ENCODE assay signal across 1 cellular context in the genomic region with DNA sequence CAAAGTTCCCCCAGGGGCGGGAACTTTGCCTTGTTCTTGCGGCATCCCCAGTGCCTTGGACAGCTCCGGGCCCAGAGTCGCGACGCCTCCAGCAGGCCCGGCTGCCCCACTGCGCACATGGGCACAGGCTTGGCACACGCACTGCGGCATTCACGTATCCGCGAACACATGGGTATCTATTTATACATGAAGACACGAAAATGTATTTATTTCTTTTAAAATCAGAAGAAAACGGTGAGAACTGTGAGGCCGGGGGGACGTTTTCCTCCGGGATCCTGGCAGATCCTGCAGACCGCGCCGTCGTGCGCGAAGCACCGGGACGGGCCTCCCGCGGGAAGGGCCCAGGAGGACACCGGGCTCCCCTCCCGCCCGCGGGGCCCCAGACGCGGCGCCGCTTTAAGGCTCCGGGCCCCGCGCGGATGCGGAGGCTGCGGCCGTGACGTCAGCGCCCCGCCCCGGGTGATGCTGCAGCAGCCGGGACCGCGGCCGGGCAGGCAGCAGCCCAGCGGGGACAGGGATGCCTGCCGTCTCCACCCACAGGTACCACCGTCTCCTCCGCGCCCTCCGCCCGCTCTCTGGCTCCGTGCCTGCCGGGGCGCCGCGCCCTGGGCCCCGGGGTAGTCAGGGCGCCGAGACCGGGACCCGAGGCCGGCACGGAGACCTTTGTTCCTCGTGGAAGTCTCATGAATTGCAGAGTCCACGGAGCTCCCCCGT.
A peak's percentile ranks its signal among the peaks of the same experiment; 100 is the strongest.
TF ChIP-seq lines count a peak whose summit lies in the region.

A gene (plus strand): TSS at position 468 of the 714 bp plus-strand sequence. CDS start 6,216 bp downstream, outside the sequence.

TF ChIP-seq in WTC11, 78 proteins besides CTCF, POLR2A, EP300 and RAD21 (continued from another document):
- TF ChIP-seq, protein P1, sequence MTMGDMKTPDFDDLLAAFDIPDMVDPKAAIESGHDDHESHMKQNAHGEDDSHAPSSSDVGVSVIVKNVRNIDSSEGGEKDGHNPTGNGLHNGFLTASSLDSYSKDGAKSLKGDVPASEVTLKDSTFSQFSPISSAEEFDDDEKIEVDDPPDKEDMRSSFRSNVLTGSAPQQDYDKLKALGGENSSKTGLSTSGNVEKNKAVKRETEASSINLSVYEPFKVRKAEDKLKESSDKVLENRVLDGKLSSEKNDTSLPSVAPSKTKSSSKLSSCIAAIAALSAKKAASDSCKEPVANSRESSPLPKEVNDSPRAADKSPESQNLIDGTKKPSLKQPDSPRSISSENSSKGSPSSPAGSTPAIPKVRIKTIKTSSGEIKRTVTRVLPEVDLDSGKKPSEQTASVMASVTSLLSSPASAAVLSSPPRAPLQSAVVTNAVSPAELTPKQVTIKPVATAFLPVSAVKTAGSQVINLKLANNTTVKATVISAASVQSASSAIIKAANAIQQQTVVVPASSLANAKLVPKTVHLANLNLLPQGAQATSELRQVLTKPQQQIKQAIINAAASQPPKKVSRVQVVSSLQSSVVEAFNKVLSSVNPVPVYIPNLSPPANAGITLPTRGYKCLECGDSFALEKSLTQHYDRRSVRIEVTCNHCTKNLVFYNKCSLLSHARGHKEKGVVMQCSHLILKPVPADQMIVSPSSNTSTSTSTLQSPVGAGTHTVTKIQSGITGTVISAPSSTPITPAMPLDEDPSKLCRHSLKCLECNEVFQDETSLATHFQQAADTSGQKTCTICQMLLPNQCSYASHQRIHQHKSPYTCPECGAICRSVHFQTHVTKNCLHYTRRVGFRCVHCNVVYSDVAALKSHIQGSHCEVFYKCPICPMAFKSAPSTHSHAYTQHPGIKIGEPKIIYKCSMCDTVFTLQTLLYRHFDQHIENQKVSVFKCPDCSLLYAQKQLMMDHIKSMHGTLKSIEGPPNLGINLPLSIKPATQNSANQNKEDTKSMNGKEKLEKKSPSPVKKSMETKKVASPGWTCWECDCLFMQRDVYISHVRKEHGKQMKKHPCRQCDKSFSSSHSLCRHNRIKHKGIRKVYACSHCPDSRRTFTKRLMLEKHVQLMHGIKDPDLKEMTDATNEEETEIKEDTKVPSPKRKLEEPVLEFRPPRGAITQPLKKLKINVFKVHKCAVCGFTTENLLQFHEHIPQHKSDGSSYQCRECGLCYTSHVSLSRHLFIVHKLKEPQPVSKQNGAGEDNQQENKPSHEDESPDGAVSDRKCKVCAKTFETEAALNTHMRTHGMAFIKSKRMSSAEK (CRISPR knock-in tag; IDR thresholded peaks at IDR 0.05; ENCODE audit: borderline replicate concordance): no peak
- TF ChIP-seq, protein P2, sequence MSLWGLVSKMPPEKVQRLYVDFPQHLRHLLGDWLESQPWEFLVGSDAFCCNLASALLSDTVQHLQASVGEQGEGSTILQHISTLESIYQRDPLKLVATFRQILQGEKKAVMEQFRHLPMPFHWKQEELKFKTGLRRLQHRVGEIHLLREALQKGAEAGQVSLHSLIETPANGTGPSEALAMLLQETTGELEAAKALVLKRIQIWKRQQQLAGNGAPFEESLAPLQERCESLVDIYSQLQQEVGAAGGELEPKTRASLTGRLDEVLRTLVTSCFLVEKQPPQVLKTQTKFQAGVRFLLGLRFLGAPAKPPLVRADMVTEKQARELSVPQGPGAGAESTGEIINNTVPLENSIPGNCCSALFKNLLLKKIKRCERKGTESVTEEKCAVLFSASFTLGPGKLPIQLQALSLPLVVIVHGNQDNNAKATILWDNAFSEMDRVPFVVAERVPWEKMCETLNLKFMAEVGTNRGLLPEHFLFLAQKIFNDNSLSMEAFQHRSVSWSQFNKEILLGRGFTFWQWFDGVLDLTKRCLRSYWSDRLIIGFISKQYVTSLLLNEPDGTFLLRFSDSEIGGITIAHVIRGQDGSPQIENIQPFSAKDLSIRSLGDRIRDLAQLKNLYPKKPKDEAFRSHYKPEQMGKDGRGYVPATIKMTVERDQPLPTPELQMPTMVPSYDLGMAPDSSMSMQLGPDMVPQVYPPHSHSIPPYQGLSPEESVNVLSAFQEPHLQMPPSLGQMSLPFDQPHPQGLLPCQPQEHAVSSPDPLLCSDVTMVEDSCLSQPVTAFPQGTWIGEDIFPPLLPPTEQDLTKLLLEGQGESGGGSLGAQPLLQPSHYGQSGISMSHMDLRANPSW (CRISPR knock-in tag; conservative IDR thresholded peaks at IDR 0.05; ENCODE audit: low read depth): no peak
- TF ChIP-seq, protein P3, sequence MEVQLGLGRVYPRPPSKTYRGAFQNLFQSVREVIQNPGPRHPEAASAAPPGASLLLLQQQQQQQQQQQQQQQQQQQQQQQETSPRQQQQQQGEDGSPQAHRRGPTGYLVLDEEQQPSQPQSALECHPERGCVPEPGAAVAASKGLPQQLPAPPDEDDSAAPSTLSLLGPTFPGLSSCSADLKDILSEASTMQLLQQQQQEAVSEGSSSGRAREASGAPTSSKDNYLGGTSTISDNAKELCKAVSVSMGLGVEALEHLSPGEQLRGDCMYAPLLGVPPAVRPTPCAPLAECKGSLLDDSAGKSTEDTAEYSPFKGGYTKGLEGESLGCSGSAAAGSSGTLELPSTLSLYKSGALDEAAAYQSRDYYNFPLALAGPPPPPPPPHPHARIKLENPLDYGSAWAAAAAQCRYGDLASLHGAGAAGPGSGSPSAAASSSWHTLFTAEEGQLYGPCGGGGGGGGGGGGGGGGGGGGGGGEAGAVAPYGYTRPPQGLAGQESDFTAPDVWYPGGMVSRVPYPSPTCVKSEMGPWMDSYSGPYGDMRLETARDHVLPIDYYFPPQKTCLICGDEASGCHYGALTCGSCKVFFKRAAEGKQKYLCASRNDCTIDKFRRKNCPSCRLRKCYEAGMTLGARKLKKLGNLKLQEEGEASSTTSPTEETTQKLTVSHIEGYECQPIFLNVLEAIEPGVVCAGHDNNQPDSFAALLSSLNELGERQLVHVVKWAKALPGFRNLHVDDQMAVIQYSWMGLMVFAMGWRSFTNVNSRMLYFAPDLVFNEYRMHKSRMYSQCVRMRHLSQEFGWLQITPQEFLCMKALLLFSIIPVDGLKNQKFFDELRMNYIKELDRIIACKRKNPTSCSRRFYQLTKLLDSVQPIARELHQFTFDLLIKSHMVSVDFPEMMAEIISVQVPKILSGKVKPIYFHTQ (CRISPR knock-in tag; IDR thresholded peaks at IDR 0.05): no peak
- TF ChIP-seq, protein P4, sequence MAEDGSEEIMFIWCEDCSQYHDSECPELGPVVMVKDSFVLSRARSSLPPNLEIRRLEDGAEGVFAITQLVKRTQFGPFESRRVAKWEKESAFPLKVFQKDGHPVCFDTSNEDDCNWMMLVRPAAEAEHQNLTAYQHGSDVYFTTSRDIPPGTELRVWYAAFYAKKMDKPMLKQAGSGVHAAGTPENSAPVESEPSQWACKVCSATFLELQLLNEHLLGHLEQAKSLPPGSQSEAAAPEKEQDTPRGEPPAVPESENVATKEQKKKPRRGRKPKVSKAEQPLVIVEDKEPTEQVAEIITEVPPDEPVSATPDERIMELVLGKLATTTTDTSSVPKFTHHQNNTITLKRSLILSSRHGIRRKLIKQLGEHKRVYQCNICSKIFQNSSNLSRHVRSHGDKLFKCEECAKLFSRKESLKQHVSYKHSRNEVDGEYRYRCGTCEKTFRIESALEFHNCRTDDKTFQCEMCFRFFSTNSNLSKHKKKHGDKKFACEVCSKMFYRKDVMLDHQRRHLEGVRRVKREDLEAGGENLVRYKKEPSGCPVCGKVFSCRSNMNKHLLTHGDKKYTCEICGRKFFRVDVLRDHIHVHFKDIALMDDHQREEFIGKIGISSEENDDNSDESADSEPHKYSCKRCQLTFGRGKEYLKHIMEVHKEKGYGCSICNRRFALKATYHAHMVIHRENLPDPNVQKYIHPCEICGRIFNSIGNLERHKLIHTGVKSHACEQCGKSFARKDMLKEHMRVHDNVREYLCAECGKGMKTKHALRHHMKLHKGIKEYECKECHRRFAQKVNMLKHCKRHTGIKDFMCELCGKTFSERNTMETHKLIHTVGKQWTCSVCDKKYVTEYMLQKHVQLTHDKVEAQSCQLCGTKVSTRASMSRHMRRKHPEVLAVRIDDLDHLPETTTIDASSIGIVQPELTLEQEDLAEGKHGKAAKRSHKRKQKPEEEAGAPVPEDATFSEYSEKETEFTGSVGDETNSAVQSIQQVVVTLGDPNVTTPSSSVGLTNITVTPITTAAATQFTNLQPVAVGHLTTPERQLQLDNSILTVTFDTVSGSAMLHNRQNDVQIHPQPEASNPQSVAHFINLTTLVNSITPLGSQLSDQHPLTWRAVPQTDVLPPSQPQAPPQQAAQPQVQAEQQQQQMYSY (CRISPR knock-in tag; IDR thresholded peaks at IDR 0.05): no peak
- TF ChIP-seq NFE2L1 (CRISPR knock-in tag; IDR thresholded peaks at IDR 0.05) (no peak; the same call in 1 of the 2 replicates), GABPB1 (CRISPR knock-in tag; IDR thresholded peaks at IDR 0.05) (no peak), TP53 (CRISPR knock-in tag; IDR thresholded peaks at IDR 0.05) (no peak), FOXP1 (CRISPR knock-in tag; IDR thresholded peaks at IDR 0.05; ENCODE audit: borderline replicate concordance) (peak; percentile 85; the same call in 1 of the 2 replicates), MYBL2 (CRISPR knock-in tag; IDR thresholded peaks at IDR 0.05) (no peak), ZNF232 (CRISPR knock-in tag; IDR thresholded peaks at IDR 0.05) (no peak), HMGA2 (CRISPR knock-in tag; IDR thresholded peaks at IDR 0.05) (no peak), ZNF121 (CRISPR knock-in tag; IDR thresholded peaks at IDR 0.05) (no peak), FOXK1 (CRISPR knock-in tag; IDR thresholded peaks at IDR 0.05) (peak; percentile 33; the same call in 1 of the 2 replicates), RORB (CRISPR knock-in tag; IDR thresholded peaks at IDR 0.05) (no peak), MXD4 (CRISPR knock-in tag; IDR thresholded peaks at IDR 0.05; ENCODE audit: borderline replicate concordance) (no peak), ZNF416 (CRISPR knock-in tag; IDR thresholded peaks at IDR 0.05) (no peak), CREB1 (CRISPR knock-in tag; IDR thresholded peaks at IDR 0.05) (no peak), ZNF263 (CRISPR knock-in tag; IDR thresholded peaks at IDR 0.05; ENCODE audit: low read depth) (no peak)
- TF ChIP-seq, protein P5, sequence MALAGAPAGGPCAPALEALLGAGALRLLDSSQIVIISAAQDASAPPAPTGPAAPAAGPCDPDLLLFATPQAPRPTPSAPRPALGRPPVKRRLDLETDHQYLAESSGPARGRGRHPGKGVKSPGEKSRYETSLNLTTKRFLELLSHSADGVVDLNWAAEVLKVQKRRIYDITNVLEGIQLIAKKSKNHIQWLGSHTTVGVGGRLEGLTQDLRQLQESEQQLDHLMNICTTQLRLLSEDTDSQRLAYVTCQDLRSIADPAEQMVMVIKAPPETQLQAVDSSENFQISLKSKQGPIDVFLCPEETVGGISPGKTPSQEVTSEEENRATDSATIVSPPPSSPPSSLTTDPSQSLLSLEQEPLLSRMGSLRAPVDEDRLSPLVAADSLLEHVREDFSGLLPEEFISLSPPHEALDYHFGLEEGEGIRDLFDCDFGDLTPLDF (CRISPR knock-in tag; IDR thresholded peaks at IDR 0.05): no peak
- TF ChIP-seq, protein P6, sequence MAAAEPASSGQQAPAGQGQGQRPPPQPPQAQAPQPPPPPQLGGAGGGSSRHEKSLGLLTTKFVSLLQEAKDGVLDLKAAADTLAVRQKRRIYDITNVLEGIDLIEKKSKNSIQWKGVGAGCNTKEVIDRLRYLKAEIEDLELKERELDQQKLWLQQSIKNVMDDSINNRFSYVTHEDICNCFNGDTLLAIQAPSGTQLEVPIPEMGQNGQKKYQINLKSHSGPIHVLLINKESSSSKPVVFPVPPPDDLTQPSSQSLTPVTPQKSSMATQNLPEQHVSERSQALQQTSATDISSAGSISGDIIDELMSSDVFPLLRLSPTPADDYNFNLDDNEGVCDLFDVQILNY (CRISPR knock-in tag; IDR thresholded peaks at IDR 0.05): peak; percentile 83
- TF ChIP-seq, protein P7, sequence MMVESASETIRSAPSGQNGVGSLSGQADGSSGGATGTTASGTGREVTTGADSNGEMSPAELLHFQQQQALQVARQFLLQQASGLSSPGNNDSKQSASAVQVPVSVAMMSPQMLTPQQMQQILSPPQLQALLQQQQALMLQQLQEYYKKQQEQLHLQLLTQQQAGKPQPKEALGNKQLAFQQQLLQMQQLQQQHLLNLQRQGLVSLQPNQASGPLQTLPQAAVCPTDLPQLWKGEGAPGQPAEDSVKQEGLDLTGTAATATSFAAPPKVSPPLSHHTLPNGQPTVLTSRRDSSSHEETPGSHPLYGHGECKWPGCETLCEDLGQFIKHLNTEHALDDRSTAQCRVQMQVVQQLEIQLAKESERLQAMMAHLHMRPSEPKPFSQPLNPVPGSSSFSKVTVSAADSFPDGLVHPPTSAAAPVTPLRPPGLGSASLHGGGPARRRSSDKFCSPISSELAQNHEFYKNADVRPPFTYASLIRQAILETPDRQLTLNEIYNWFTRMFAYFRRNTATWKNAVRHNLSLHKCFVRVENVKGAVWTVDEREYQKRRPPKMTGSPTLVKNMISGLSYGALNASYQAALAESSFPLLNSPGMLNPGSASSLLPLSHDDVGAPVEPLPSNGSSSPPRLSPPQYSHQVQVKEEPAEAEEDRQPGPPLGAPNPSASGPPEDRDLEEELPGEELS (CRISPR knock-in tag; IDR thresholded peaks at IDR 0.05): 0 out of 2 replicates have a peak, but pooled peaks have one; percentile 27
- TF ChIP-seq, protein P8, sequence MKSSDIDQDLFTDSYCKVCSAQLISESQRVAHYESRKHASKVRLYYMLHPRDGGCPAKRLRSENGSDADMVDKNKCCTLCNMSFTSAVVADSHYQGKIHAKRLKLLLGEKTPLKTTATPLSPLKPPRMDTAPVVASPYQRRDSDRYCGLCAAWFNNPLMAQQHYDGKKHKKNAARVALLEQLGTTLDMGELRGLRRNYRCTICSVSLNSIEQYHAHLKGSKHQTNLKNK (CRISPR knock-in tag; IDR thresholded peaks at IDR 0.05): no peak
